In the genomic region with DNA sequence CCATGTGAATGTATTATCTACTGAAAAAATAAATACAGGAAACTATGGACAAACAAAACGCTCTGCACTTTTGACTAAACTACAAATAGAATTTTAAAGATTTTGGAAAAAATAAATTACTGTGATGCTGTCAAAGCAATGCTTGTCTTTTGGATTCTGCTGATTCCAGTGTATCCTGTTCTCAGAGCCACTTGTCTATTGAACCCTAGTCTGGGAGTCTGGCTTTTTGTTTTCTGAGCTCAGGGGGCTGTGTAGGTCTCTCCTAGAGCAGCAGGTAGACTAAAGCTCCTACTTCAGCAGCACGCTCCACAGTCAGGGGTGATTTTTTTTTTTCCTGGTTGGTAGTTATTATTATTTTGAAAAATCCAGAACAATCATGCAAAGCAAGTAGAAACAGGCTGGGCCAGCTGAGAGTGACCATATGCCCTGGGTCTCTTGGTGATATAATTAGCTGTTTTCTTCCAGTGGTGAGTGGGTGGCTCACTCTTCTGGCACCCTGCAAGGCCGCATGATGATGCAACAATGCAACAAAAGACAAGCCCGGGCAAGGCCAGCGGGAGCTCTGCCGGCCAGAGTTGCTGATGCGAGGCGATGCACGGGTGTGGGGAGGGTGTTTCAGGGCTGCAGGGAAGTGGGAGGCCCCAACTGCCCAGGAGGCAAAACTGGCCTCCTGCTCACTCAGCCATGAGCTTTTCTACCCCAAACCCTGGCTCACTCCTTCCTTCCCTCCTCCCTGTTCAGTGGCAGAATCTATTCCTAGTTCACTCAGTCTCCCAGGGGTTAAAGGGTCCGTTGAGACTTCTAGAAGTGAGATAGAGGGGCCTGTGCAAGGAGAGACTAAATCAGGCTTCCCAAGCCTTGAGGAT, we compare ENCODE assay signal across 1 cellular context.
TF ChIP-seq lines count a peak whose summit lies in the region.

No MANE protein-coding gene starts in this region.

TF ChIP-seq in H1, 55 proteins besides CTCF, POLR2A, EP300 and RAD21:
- TF ChIP-seq BACH1 (IDR thresholded peaks at IDR 0.05; ENCODE audit: low read length) = peak; percentile 43; the same call in 1 of the 2 replicates
- TF ChIP-seq, protein P1, sequence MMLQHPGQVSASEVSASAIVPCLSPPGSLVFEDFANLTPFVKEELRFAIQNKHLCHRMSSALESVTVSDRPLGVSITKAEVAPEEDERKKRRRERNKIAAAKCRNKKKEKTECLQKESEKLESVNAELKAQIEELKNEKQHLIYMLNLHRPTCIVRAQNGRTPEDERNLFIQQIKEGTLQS (IDR thresholded peaks at IDR 0.05; ENCODE audit: insufficient read depth, low read depth, low read length) = peak; percentile 93
- no peak for TF ChIP-seq TCF12 (IDR thresholded peaks at IDR 0.05; ENCODE audit: low read depth, low read length)
- no peak for TF ChIP-seq TEAD4 (IDR thresholded peaks at IDR 0.05; ENCODE audit: low read depth, low read length)
- no peak for TF ChIP-seq CHD2 (IDR thresholded peaks at IDR 0.05; ENCODE audit: low read length)
- TF ChIP-seq SUZ12 (IDR thresholded peaks at IDR 0.05; ENCODE audit: low read length) = no peak
- TF ChIP-seq HDAC6 (IDR thresholded peaks at IDR 0.05; ENCODE audit: low read depth, low read length) = no peak
- TF ChIP-seq TBP (IDR thresholded peaks at IDR 0.05; ENCODE audit: low read depth, low read length) = peak; percentile 23; the same call in 1 of the 2 replicates
- no peak for TF ChIP-seq SIN3A (conservative IDR thresholded peaks at IDR 0.05 in 1 of 2, IDR thresholded peaks at IDR 0.05 in 1 of 2; ENCODE audit: low read depth in 1 of 2, low read length in 2 of 2)
- TF ChIP-seq TAF1 (IDR thresholded peaks at IDR 0.05; ENCODE audit: low read depth, low read length) = 0 out of 2 replicates have a peak, but pooled peaks have one; percentile 38
- TF ChIP-seq KDM1A (IDR thresholded peaks at IDR 0.05; ENCODE audit: borderline replicate concordance, low read length) = no peak
- TF ChIP-seq RFX5 (IDR thresholded peaks at IDR 0.05; ENCODE audit: borderline replicate concordance, low read depth, low read length) = no peak
- no peak for TF ChIP-seq GTF2F1 (IDR thresholded peaks at IDR 0.05; ENCODE audit: borderline replicate concordance, low read depth, low read length)
- TF ChIP-seq NRF1 (IDR thresholded peaks at IDR 0.05; ENCODE audit: low read depth, low read length) = no peak
- TF ChIP-seq SP2 (IDR thresholded peaks at IDR 0.05; ENCODE audit: low read length) = no peak
- no peak for TF ChIP-seq BCL11A (IDR thresholded peaks at IDR 0.05; ENCODE audit: low read depth in 2 of 2, low read length in 2 of 2)
- TF ChIP-seq SRF (IDR thresholded peaks at IDR 0.05; ENCODE audit: low read depth, low read length) = no peak
- TF ChIP-seq YY1 (IDR thresholded peaks at IDR 0.05; ENCODE audit: low read depth, low read length) = 0 out of 2 replicates have a peak, but pooled peaks have one; percentile 18
- no peak for TF ChIP-seq CBX8 (IDR thresholded peaks at IDR 0.05; ENCODE audit: borderline replicate concordance, low read depth, low read length)
- TF ChIP-seq, protein P2, sequence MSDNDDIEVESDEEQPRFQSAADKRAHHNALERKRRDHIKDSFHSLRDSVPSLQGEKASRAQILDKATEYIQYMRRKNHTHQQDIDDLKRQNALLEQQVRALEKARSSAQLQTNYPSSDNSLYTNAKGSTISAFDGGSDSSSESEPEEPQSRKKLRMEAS (IDR thresholded peaks at IDR 0.05) = no peak
- no peak for TF ChIP-seq JUN (IDR thresholded peaks at IDR 0.05; ENCODE audit: low read depth, low read length)
- no peak for TF ChIP-seq KDM4A (IDR thresholded peaks at IDR 0.05; ENCODE audit: low read depth, low read length, severe bottlenecking)
- TF ChIP-seq ZNF274 (IDR thresholded peaks at IDR 0.05; ENCODE audit: borderline replicate concordance, extremely low read depth, low read length) = no peak
- no peak for TF ChIP-seq GABPA (IDR thresholded peaks at IDR 0.05; ENCODE audit: borderline replicate concordance, insufficient read depth, low read length)
- no peak for TF ChIP-seq SIRT6 (IDR thresholded peaks at IDR 0.05; ENCODE audit: low read length)
- TF ChIP-seq KDM5A (IDR thresholded peaks at IDR 0.05; ENCODE audit: low read length) = no peak
- no peak for TF ChIP-seq POU5F1 (IDR thresholded peaks at IDR 0.05; ENCODE audit: low read depth, low read length)
- no peak for TF ChIP-seq EGR1 (IDR thresholded peaks at IDR 0.05; ENCODE audit: borderline replicate concordance, low read depth, low read length)
- no peak for TF ChIP-seq BRCA1 (IDR thresholded peaks at IDR 0.05; ENCODE audit: low read depth, low read length)
- TF ChIP-seq NANOG (IDR thresholded peaks at IDR 0.05; ENCODE audit: insufficient read depth, low read depth, low read length, poor library complexity, severe bottlenecking) = no peak
- no peak; a peak in 1 of 4 replicates for TF ChIP-seq HDAC2 (IDR thresholded peaks at IDR 0.05; ENCODE audit: borderline replicate concordance in 1 of 2, low read depth in 2 of 2, low read length in 2 of 2)
- TF ChIP-seq MAFK (IDR thresholded peaks at IDR 0.05; ENCODE audit: low read depth, low read length) = no peak
- TF ChIP-seq PHF8 (conservative IDR thresholded peaks at IDR 0.05; ENCODE audit: low read depth, low read length) = no peak
- peak; percentile 39; the same call in 1 of the 2 replicates for TF ChIP-seq POLR2AphosphoS5 (IDR thresholded peaks at IDR 0.05; ENCODE audit: low read depth, low read length)
- TF ChIP-seq RNF2 (IDR thresholded peaks at IDR 0.05; ENCODE audit: borderline replicate concordance, low read depth, low read length, missing control alignments, poor library complexity, severe bottlenecking) = no peak
- no peak for TF ChIP-seq EZH2 (IDR thresholded peaks at IDR 0.05; ENCODE audit: low read depth, low read length, severe bottlenecking)
- TF ChIP-seq RBBP5 (IDR thresholded peaks at IDR 0.05; ENCODE audit: borderline replicate concordance, low read depth, low read length) = no peak
- TF ChIP-seq SP4 (IDR thresholded peaks at IDR 0.05; ENCODE audit: low read length) = no peak
- TF ChIP-seq, protein P3, sequence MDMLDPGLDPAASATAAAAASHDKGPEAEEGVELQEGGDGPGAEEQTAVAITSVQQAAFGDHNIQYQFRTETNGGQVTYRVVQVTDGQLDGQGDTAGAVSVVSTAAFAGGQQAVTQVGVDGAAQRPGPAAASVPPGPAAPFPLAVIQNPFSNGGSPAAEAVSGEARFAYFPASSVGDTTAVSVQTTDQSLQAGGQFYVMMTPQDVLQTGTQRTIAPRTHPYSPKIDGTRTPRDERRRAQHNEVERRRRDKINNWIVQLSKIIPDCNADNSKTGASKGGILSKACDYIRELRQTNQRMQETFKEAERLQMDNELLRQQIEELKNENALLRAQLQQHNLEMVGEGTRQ (IDR thresholded peaks at IDR 0.05; ENCODE audit: low read length) = no peak
- TF ChIP-seq, protein P4, sequence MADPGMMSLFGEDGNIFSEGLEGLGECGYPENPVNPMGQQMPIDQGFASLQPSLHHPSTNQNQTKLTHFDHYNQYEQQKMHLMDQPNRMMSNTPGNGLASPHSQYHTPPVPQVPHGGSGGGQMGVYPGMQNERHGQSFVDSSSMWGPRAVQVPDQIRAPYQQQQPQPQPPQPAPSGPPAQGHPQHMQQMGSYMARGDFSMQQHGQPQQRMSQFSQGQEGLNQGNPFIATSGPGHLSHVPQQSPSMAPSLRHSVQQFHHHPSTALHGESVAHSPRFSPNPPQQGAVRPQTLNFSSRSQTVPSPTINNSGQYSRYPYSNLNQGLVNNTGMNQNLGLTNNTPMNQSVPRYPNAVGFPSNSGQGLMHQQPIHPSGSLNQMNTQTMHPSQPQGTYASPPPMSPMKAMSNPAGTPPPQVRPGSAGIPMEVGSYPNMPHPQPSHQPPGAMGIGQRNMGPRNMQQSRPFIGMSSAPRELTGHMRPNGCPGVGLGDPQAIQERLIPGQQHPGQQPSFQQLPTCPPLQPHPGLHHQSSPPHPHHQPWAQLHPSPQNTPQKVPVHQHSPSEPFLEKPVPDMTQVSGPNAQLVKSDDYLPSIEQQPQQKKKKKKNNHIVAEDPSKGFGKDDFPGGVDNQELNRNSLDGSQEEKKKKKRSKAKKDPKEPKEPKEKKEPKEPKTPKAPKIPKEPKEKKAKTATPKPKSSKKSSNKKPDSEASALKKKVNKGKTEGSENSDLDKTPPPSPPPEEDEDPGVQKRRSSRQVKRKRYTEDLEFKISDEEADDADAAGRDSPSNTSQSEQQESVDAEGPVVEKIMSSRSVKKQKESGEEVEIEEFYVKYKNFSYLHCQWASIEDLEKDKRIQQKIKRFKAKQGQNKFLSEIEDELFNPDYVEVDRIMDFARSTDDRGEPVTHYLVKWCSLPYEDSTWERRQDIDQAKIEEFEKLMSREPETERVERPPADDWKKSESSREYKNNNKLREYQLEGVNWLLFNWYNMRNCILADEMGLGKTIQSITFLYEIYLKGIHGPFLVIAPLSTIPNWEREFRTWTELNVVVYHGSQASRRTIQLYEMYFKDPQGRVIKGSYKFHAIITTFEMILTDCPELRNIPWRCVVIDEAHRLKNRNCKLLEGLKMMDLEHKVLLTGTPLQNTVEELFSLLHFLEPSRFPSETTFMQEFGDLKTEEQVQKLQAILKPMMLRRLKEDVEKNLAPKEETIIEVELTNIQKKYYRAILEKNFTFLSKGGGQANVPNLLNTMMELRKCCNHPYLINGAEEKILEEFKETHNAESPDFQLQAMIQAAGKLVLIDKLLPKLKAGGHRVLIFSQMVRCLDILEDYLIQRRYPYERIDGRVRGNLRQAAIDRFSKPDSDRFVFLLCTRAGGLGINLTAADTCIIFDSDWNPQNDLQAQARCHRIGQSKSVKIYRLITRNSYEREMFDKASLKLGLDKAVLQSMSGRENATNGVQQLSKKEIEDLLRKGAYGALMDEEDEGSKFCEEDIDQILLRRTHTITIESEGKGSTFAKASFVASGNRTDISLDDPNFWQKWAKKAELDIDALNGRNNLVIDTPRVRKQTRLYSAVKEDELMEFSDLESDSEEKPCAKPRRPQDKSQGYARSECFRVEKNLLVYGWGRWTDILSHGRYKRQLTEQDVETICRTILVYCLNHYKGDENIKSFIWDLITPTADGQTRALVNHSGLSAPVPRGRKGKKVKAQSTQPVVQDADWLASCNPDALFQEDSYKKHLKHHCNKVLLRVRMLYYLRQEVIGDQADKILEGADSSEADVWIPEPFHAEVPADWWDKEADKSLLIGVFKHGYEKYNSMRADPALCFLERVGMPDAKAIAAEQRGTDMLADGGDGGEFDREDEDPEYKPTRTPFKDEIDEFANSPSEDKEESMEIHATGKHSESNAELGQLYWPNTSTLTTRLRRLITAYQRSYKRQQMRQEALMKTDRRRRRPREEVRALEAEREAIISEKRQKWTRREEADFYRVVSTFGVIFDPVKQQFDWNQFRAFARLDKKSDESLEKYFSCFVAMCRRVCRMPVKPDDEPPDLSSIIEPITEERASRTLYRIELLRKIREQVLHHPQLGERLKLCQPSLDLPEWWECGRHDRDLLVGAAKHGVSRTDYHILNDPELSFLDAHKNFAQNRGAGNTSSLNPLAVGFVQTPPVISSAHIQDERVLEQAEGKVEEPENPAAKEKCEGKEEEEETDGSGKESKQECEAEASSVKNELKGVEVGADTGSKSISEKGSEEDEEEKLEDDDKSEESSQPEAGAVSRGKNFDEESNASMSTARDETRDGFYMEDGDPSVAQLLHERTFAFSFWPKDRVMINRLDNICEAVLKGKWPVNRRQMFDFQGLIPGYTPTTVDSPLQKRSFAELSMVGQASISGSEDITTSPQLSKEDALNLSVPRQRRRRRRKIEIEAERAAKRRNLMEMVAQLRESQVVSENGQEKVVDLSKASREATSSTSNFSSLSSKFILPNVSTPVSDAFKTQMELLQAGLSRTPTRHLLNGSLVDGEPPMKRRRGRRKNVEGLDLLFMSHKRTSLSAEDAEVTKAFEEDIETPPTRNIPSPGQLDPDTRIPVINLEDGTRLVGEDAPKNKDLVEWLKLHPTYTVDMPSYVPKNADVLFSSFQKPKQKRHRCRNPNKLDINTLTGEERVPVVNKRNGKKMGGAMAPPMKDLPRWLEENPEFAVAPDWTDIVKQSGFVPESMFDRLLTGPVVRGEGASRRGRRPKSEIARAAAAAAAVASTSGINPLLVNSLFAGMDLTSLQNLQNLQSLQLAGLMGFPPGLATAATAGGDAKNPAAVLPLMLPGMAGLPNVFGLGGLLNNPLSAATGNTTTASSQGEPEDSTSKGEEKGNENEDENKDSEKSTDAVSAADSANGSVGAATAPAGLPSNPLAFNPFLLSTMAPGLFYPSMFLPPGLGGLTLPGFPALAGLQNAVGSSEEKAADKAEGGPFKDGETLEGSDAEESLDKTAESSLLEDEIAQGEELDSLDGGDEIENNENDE (IDR thresholded peaks at IDR 0.05; ENCODE audit: insufficient replicate concordance, low read length) = no peak
- peak; percentile 78; the same call in 1 of the 2 replicates for TF ChIP-seq JUND (IDR thresholded peaks at IDR 0.05; ENCODE audit: low read length)
- TF ChIP-seq CEBPB (IDR thresholded peaks at IDR 0.05; ENCODE audit: low read depth, low read length) = peak; percentile 99
